In genomic region chr17:3691539-3692166, GRCh38 we compare ENCODE assay signal across 1 cellular context.
TF ChIP-seq lines count a peak whose summit lies in the region.

No MANE protein-coding gene starts in this region.

TF ChIP-seq in GM12878, 131 proteins besides CTCF, POLR2A, EP300 and RAD21:
- TF ChIP-seq GABPA (IDR thresholded peaks at IDR 0.05; ENCODE audit: low read depth): no peak
- TF ChIP-seq RB1 (IDR thresholded peaks at IDR 0.05; ENCODE audit: borderline replicate concordance): no peak
- TF ChIP-seq BRCA1 (IDR thresholded peaks at IDR 0.05; ENCODE audit: low read depth, low read length): no peak
- TF ChIP-seq PBX3 (IDR thresholded peaks at IDR 0.05; ENCODE audit: insufficient replicate concordance, low read depth, low read length): no peak
